In the genomic region with DNA sequence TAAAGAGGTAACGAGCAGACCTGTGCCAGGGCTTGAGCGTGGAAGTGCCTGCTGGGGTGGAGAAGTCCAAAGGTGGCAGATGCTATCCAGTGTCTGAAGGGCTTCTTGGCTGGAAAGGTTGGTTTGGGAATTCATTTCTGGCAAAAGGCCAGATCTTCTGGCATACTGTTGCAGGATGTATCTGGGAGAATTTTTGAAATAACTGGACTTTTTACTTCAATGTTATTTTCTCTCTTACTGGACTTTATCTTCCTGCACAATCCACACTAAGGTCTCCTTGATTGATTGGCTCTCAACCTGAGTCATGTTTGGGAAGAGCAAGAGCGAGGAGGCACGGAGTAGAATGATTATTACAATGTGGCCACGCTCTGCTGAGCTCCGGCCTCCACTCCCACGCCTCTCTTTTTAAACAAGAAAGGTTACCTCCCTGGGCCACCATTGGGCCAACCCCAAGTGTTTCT, we compare ENCODE assay signal across 19 cellular contexts.
DNase-seq lines count a peak whose midpoint lies in the region; ATAC-seq, FAIRE-seq and TF ChIP-seq lines count a peak whose summit lies in the region.
"Had no signal": no experiment of that assay in that cellular context is flagged by ENCODE, and none has a peak within 500 bp of the region (broad histone marks: within the 10 kb centered on the region; RNA-seq: fewer than 3 reads in every experiment).

No MANE protein-coding gene starts in this region.

- TF ChIP-seq CTCF in omental fat pad (IDR thresholded peaks at IDR 0.05), result no peak

- no peaks in the 10 kb centered on the region for H3K4me1 Mint-ChIP-seq in CD8-positive, alpha-beta memory T cell
- no peaks in the 10 kb centered on the region for H3K4me1 Mint-ChIP-seq in activated naive CD4-positive, alpha-beta T cell treated with anti-CD3 and anti-CD28 coated beads, Interleukin-2, amount 10 ng/mL, durations not matched to agents 7 days and 5 days

- H3K4me3 Mint-ChIP-seq in CD8-positive, alpha-beta memory T cell, result no peak overlapping the region
- no peak overlapping the region for H3K4me3 Mint-ChIP-seq in activated naive CD4-positive, alpha-beta T cell treated with anti-CD3 and anti-CD28 coated beads, Interleukin-2, amount 10 ng/mL, durations not matched to agents 7 days and 5 days
- H3K4me3 Mint-ChIP-seq: nephron progenitor cell had no signal

- H3K36me3 ChIP-seq in CD8-positive, alpha-beta memory T cell (ENCODE audit: insufficient read depth, low read length), result no peaks in the 10 kb centered on the region
- H3K36me3 ChIP-seq: lower lobe of right lung, WERI-Rb-1 had no signal

- H3K27me3 Mint-ChIP-seq in CD8-positive, alpha-beta memory T cell, result no peaks in the 10 kb centered on the region
- no peaks in the 10 kb centered on the region for H3K27me3 Mint-ChIP-seq in activated naive CD4-positive, alpha-beta T cell treated with anti-CD3 and anti-CD28 coated beads, Interleukin-2, amount 10 ng/mL, durations not matched to agents 7 days and 5 days

- DNase-seq in RCC 7860 (ENCODE audit: low spot score), result peak; percentile 37
- DNase-seq in omental fat pad (ENCODE audit: low spot score), result no peak
- DNase-seq in CD8-positive, alpha-beta memory T cell, result no peak
- no peak for DNase-seq in T-helper 1 cell
- no peak for DNase-seq in activated naive CD4-positive, alpha-beta T cell treated with anti-CD3 and anti-CD28 coated beads, Interleukin-2, amount 10 ng/mL, durations not matched to agents 7 days and 5 days
- no peak for DNase-seq in activated CD4-positive, CD25-positive, alpha-beta regulatory T cell (lab: John Stamatoyannopoulos, UW)
- DNase-seq: activated effector memory CD4-positive, alpha-beta T cell treated with Interleukin-2 at 50 U/mL for 16 hours; anterior cingulate cortex; lower lobe of right lung; NCI-H524 treated with DMSO at 0.1 percent for 48 hours; nephron progenitor cell; OCI-M1; stimulated activated CD4-positive, alpha-beta T cell treated with anti-CD3 and anti-CD28 coated beads, Interleukin-1b, Interleukin-23, amount 100 ng/mL, for 48 hours; testis; WERI-Rb-1 had no signal

- H3K27ac Mint-ChIP-seq in CD8-positive, alpha-beta memory T cell, result peak overlapping the region in 1 of 8 donors; percentile 55
- no peak overlapping the region for H3K27ac Mint-ChIP-seq in activated naive CD4-positive, alpha-beta T cell treated with anti-CD3 and anti-CD28 coated beads, Interleukin-2, amount 10 ng/mL, durations not matched to agents 7 days and 5 days
- H3K27ac Mint-ChIP-seq: nephron progenitor cell had no signal

- no peaks in the 10 kb centered on the region for H3K9me3 Mint-ChIP-seq in CD8-positive, alpha-beta memory T cell
- H3K9me3 Mint-ChIP-seq in activated naive CD4-positive, alpha-beta T cell treated with anti-CD3 and anti-CD28 coated beads, Interleukin-2, amount 10 ng/mL, durations not matched to agents 7 days and 5 days, result no peaks in the 10 kb centered on the region
- H3K9me3 Mint-ChIP-seq: nephron progenitor cell had no signal

- H3K27ac ChIP-seq in CD8-positive, alpha-beta memory T cell (ENCODE audit: low read depth, low read length), result no peak overlapping the region
- H3K27ac ChIP-seq: KMS-11, lower lobe of right lung, testis, WERI-Rb-1 had no signal

- no peaks in the 10 kb centered on the region for H3K27me3 ChIP-seq in CD8-positive, alpha-beta memory T cell (ENCODE audit: insufficient read depth, low read length, poor library complexity, severe bottlenecking)
- H3K27me3 ChIP-seq: dorsolateral prefrontal cortex, testis had no signal

- CTCF ChIA-PET in CD8-positive, alpha-beta memory T cell (lab: Charles Lee), result no interaction called here
- CTCF ChIA-PET in activated naive CD4-positive, alpha-beta T cell treated with anti-CD3 and anti-CD28 coated beads, Interleukin-2, amount 10 ng/mL, durations not matched to agents 7 days and 5 days (lab: Charles Lee), result no interaction called here

- peak; percentile 63 for ATAC-seq in esophagus mucosa
- ATAC-seq in omental fat pad (ENCODE audit: low FRiP score), result peak; percentile 69
- ATAC-seq: lower lobe of right lung had no signal

- POLR2A ChIA-PET in CD8-positive, alpha-beta memory T cell (lab: Charles Lee), result no interaction called here

- H3K36me3 Mint-ChIP-seq in CD8-positive, alpha-beta memory T cell, result no peaks in the 10 kb centered on the region
- no peaks in the 10 kb centered on the region for H3K36me3 Mint-ChIP-seq in activated naive CD4-positive, alpha-beta T cell treated with anti-CD3 and anti-CD28 coated beads, Interleukin-2, amount 10 ng/mL, durations not matched to agents 7 days and 5 days

- FAIRE-seq in RCC 7860 (lab: Jason Lieb, UNC), result peak; percentile 15

- no peak; the same call in 1 of the 2 replicates for TF ChIP-seq RAD21 in Ishikawa (IDR thresholded peaks at IDR 0.05; ENCODE audit: low read depth)

- TF ChIP-seq EP300 in Ishikawa (IDR thresholded peaks at IDR 0.05; ENCODE audit: borderline replicate concordance), result peak; percentile 69; the same call in 1 of the 2 replicates

- no peaks in the 10 kb centered on the region for H3K4me1 ChIP-seq in CD8-positive, alpha-beta memory T cell (ENCODE audit: insufficient read depth, low read length)

- H3K9me3 ChIP-seq in CD8-positive, alpha-beta memory T cell (ENCODE audit: low read length), result no peaks in the 10 kb centered on the region
- H3K9me3 ChIP-seq: lower lobe of right lung, testis had no signal

- H3K4me3 ChIP-seq in CD8-positive, alpha-beta memory T cell (ENCODE audit: low read length), result no peak overlapping the region
- H3K4me3 ChIP-seq: dorsolateral prefrontal cortex, lower lobe of right lung, testis had no signal

TF ChIP-seq in Ishikawa, 13 proteins besides CTCF, POLR2A, EP300 and RAD21:
- TF ChIP-seq, protein P1, sequence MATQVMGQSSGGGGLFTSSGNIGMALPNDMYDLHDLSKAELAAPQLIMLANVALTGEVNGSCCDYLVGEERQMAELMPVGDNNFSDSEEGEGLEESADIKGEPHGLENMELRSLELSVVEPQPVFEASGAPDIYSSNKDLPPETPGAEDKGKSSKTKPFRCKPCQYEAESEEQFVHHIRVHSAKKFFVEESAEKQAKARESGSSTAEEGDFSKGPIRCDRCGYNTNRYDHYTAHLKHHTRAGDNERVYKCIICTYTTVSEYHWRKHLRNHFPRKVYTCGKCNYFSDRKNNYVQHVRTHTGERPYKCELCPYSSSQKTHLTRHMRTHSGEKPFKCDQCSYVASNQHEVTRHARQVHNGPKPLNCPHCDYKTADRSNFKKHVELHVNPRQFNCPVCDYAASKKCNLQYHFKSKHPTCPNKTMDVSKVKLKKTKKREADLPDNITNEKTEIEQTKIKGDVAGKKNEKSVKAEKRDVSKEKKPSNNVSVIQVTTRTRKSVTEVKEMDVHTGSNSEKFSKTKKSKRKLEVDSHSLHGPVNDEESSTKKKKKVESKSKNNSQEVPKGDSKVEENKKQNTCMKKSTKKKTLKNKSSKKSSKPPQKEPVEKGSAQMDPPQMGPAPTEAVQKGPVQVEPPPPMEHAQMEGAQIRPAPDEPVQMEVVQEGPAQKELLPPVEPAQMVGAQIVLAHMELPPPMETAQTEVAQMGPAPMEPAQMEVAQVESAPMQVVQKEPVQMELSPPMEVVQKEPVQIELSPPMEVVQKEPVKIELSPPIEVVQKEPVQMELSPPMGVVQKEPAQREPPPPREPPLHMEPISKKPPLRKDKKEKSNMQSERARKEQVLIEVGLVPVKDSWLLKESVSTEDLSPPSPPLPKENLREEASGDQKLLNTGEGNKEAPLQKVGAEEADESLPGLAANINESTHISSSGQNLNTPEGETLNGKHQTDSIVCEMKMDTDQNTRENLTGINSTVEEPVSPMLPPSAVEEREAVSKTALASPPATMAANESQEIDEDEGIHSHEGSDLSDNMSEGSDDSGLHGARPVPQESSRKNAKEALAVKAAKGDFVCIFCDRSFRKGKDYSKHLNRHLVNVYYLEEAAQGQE (IDR thresholded peaks at IDR 0.05; ENCODE audit: low read depth), result no peak
- TF ChIP-seq NFIC (IDR thresholded peaks at IDR 0.05) (peak; percentile 65), CEBPB (IDR thresholded peaks at IDR 0.05) (0 out of 2 replicates have a peak, but pooled peaks have one; percentile 25), FOXM1 (IDR thresholded peaks at IDR 0.05; ENCODE audit: borderline replicate concordance, low read depth) (no peak; the same call in 1 of the 2 replicates), TCF12 (IDR thresholded peaks at IDR 0.05; ENCODE audit: low read depth) (peak; percentile 58), ZBTB7A (IDR thresholded peaks at IDR 0.05; ENCODE audit: low read depth) (no peak), TEAD4 (IDR thresholded peaks at IDR 0.05) (peak; percentile 46), CREB1 (IDR thresholded peaks at IDR 0.05; ENCODE audit: low read depth) (no peak), TAF1 (IDR thresholded peaks at IDR 0.05; ENCODE audit: low read depth) (no peak), YY1 (IDR thresholded peaks at IDR 0.05; ENCODE audit: low read depth) (0 out of 2 replicates have a peak, but pooled peaks have one; percentile 30), EGR1 (IDR thresholded peaks at IDR 0.05) (peak; percentile 90)
- TF ChIP-seq, protein P2, sequence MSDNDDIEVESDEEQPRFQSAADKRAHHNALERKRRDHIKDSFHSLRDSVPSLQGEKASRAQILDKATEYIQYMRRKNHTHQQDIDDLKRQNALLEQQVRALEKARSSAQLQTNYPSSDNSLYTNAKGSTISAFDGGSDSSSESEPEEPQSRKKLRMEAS (IDR thresholded peaks at IDR 0.05), result peak; percentile 29; the same call in 1 of the 2 replicates
- TF ChIP-seq, protein P3, sequence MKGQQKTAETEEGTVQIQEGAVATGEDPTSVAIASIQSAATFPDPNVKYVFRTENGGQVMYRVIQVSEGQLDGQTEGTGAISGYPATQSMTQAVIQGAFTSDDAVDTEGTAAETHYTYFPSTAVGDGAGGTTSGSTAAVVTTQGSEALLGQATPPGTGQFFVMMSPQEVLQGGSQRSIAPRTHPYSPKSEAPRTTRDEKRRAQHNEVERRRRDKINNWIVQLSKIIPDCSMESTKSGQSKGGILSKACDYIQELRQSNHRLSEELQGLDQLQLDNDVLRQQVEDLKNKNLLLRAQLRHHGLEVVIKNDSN (IDR thresholded peaks at IDR 0.05), result no peak
